Comparison of ENCODE assay signal across 1 cellular context in genomic region chr9:124875501-124875900, GRCh38.
TF ChIP-seq lines count a peak whose summit lies in the region.

No MANE protein-coding gene starts in this region.

TF ChIP-seq in H1, 55 proteins besides CTCF, POLR2A, EP300 and RAD21:
- TF ChIP-seq E2F6 (IDR thresholded peaks at IDR 0.05) (no peak), RFX5 (IDR thresholded peaks at IDR 0.05; ENCODE audit: borderline replicate concordance, low read depth, low read length) (no peak), NRF1 (IDR thresholded peaks at IDR 0.05; ENCODE audit: low read depth, low read length) (no peak), SIRT6 (IDR thresholded peaks at IDR 0.05; ENCODE audit: low read length) (no peak), TCF12 (IDR thresholded peaks at IDR 0.05; ENCODE audit: low read depth, low read length) (no peak), GABPA (IDR thresholded peaks at IDR 0.05; ENCODE audit: borderline replicate concordance, insufficient read depth, low read length) (no peak), SP1 (IDR thresholded peaks at IDR 0.05; ENCODE audit: low read depth, low read length) (no peak), NANOG (IDR thresholded peaks at IDR 0.05; ENCODE audit: insufficient read depth, low read depth, low read length, poor library complexity, severe bottlenecking) (no peak), CTBP2 (IDR thresholded peaks at IDR 0.05; ENCODE audit: borderline replicate concordance, insufficient read depth, insufficient read length, low read length) (no peak), SIN3A (conservative IDR thresholded peaks at IDR 0.05 in 1 of 2, IDR thresholded peaks at IDR 0.05 in 1 of 2; ENCODE audit: low read depth in 1 of 2, low read length in 2 of 2) (no peak), TAF7 (optimal IDR thresholded peaks at IDR 0.05; ENCODE audit: borderline replicate concordance, low read depth, low read length) (no peak), CHD7 (IDR thresholded peaks at IDR 0.05; ENCODE audit: insufficient replicate concordance, low read length) (no peak), POLR2AphosphoS5 (IDR thresholded peaks at IDR 0.05; ENCODE audit: low read depth, low read length) (no peak), RNF2 (IDR thresholded peaks at IDR 0.05; ENCODE audit: borderline replicate concordance, low read depth, low read length, missing control alignments, poor library complexity, severe bottlenecking) (no peak), CBX8 (IDR thresholded peaks at IDR 0.05; ENCODE audit: borderline replicate concordance, low read depth, low read length) (no peak), CEBPB (IDR thresholded peaks at IDR 0.05; ENCODE audit: low read depth, low read length) (no peak), RXRA (IDR thresholded peaks at IDR 0.05; ENCODE audit: insufficient read depth, low read depth, low read length) (no peak)
